In the genomic region with DNA sequence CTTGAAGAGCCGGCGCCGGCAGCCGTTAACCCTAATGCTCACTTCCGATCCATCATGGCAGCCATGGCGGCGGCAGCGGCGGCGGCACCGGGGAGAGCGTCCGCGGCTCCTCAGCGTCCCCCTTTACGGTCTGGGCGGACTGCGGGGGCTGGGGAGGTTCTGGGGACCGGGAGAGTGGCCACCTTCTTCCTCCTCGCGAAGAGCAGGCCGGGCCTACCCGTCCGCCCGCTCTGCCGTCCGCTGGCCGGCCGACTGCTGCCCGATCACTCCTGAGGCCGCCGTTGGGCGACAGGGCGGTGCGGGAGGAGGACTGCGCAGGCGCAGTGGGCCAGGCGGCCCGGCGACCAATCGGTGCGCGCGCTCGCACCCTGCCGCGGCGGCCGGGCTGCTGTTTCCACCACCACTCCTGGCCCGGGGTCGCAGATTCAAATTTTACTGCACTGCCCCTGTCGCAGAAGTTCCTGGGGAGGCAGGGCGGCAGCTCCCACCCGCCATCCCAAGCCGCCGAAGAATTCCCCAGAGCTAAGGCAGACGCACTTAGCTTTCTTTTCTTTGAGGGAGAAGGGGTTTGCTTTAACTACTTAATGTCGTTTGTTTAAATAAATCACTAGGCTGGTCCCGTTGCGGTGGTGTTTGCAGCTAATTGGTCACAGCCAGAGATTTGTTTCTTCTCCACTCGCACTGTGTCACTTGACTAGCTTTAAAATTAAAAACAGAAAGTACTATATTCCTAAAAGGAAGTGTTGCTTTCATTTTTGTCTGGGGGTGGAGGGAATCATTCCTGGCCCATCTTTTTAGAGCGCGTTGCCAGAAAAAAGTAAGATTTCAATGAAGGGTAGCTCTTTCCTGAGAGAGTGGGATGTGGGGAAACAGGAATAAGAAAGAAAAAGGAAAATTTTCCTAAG, we compare ENCODE assay signal across 8 cellular contexts. TPM values are rescaled to one million over a fixed set of nuclear protein-coding genes. Genes with fewer than 3 reads are reported as not detected.
DNase-seq lines count a peak whose midpoint lies in the region; ATAC-seq and TF ChIP-seq lines count a peak whose summit lies in the region.

TSS of gene KIF5B (minus strand) at position 290 of the 905 bp plus-strand sequence. CDS start 452 bp downstream, outside the sequence.

- peaks cover 44% of the 10 kb centered on the region for H3K4me1 ChIP-seq in suprapubic skin

- no peaks in the 10 kb centered on the region for H3K27me3 Mint-ChIP-seq in activated naive CD4-positive, alpha-beta T cell treated with anti-CD3 and anti-CD28 coated beads, Interleukin-2, amount 50 U/mL, for 24 hours

- no peaks in the 10 kb centered on the region for H3K36me3 ChIP-seq in suprapubic skin

- H3K4me3 ChIP-seq in GM08714 (ENCODE audit: low read length) (peak within 1 kb of the TSS; percentile 89), HFF-Myc (replicated peaks; ENCODE audit: low read depth, low read length) (peak within 1 kb of the TSS; percentile 89), suprapubic skin (peak within 1 kb of the TSS; percentile 92)

- no peaks in the 10 kb centered on the region for H3K9me3 Mint-ChIP-seq in activated naive CD4-positive, alpha-beta T cell treated with anti-CD3 and anti-CD28 coated beads, Interleukin-2, amount 50 U/mL, for 24 hours

- no peak for TF ChIP-seq EP300 in suprapubic skin (IDR thresholded peaks at IDR 0.05)

- H3K27me3 ChIP-seq in suprapubic skin: no peaks in the 10 kb centered on the region

- 1% methylated on average over 18 of the region's 63 CpGs for WGBS in suprapubic skin

- ATAC-seq in omental fat pad (ENCODE audit: low FRiP score): peak; percentile 92

- H3K27ac ChIP-seq in suprapubic skin: peak within 1 kb of the TSS; percentile 98

- H3K4me1 Mint-ChIP-seq in activated naive CD4-positive, alpha-beta T cell treated with anti-CD3 and anti-CD28 coated beads, Interleukin-2, amount 50 U/mL, for 24 hours: peaks cover 37% of the 10 kb centered on the region

- peak; percentile 90 to 98 for TF ChIP-seq POLR2A in suprapubic skin (IDR thresholded peaks at IDR 0.05)

- H3K9me3 ChIP-seq in suprapubic skin: no peaks in the 10 kb centered on the region

- H3K27ac Mint-ChIP-seq in activated naive CD4-positive, alpha-beta T cell treated with anti-CD3 and anti-CD28 coated beads, Interleukin-2, amount 50 U/mL, for 24 hours: peak within 1 kb of the TSS; percentile 96

- DNase-seq in HFF-Myc (ENCODE audit: extremely low read depth, low read depth) (peak; percentile 59), NAMALWA (ENCODE audit: low spot score) (peak; percentile 89), SKM-1 (lab: John Stamatoyannopoulos, UW; ENCODE audit: unreplicated experiment) (peak; percentile 42), globus pallidus (ENCODE audit: low spot score) (peak; percentile 84), omental fat pad (ENCODE audit: low spot score) (peak; percentile 66), suprapubic skin (ENCODE audit: low spot score in 2 of 2) (peak; percentile 90 to 91)

- TF ChIP-seq CTCF in HFF-Myc (IDR thresholded peaks at IDR 0.05; ENCODE audit: low read depth, low read length, missing control alignments): no peak
- no peak for TF ChIP-seq CTCF in omental fat pad (IDR thresholded peaks at IDR 0.05)
- TF ChIP-seq CTCF in suprapubic skin (IDR thresholded peaks at IDR 0.05): no peak

- peak within 1 kb of the TSS; percentile 98 for H3K4me3 Mint-ChIP-seq in activated naive CD4-positive, alpha-beta T cell treated with anti-CD3 and anti-CD28 coated beads, Interleukin-2, amount 50 U/mL, for 24 hours

- H3K36me3 Mint-ChIP-seq in activated naive CD4-positive, alpha-beta T cell treated with anti-CD3 and anti-CD28 coated beads, Interleukin-2, amount 50 U/mL, for 24 hours: no peaks in the 10 kb centered on the region

RNA-seq across cellular contexts. Expression of gene KIF5B, which starts in this region (rescaled TPM):
- 100 to 1,000 TPM in 3 of 4 donors, 10 to 100 TPM in 1; 79.8 to 145 (median 119) TPM for total RNA-seq in omental fat pad
- 100 to 1,000 TPM in 1 of 4 donors, 10 to 100 TPM in 3; 69.6 to 104 (median 75.2) TPM for total RNA-seq in suprapubic skin

Comparison
In these comparisons a context has a peak if more than half of its experiments do, and no peak if none do; other contexts are left out.
1. Peak in every context shown above with its lines: DNase-seq, ATAC-seq, H3K4me3 ChIP-seq and H3K27ac ChIP-seq.